4 cellular contexts compared by ENCODE assay signal in the genomic region with DNA sequence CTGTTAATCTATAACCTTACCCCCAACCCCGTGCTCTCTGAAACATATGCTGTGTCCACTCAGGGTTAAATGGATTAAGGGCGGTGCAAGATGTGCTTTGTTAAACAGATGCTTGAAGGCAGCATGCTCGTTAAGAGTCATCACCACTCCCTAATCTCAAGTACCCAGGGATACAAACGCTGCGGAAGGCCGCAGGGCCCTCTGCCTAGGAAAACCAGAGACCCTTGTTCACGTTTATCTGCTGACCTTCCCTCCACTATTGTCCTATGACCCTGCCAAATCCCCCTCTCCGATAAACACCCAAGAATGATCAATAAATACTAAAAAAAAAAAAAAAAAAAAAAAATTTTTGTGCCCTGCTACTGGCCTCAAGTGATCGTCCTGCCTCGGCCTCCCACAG. TPM values are rescaled to one million over a fixed set of nuclear protein-coding genes. Genes with fewer than 3 reads are reported as not detected.
"Had no signal": no experiment of that assay in that cellular context is flagged by ENCODE, and none has a peak within 500 bp of the region (broad histone marks: within the 10 kb centered on the region; RNA-seq: fewer than 3 reads in every experiment).

No MANE protein-coding gene starts in this region.

RNA-seq across cellular contexts. Expression of gene NPIPB6, which starts 14.5 kb away (rescaled TPM):
- total RNA-seq: kidney epithelial cell, lung microvascular endothelial cell, skeletal muscle tissue had no signal

RNA-seq across cellular contexts. Expression of gene EIF3CL, which starts 25.8 kb away (rescaled TPM):
- polyA plus RNA-seq: smooth muscle cell had no signal
